In the genomic region with DNA sequence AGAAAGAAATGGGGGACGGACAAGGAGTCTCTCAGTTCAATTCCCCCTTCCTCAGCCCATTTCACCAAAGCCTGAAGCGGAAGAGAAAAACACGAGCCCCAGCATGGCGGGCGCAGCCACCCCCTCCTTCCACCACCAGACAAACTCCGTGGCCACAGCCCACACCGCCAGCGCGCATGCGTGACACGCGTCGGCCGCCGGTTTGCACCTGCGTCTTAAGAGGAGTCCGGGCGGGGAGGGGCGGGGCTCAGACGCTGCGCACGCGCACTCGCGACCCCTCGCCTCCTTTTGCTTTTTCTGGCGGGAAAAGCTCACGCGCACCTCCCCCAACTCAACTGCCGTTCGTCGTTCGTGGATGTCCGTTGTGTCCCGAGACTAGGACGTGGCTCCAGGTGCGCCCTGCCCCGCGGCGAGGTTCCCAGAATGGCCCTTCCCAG, we compare ENCODE assay signal across 8 cellular contexts. TPM values are rescaled to one million over a fixed set of nuclear protein-coding genes. Genes with fewer than 3 reads are reported as not detected.
A peak's percentile ranks its signal among the peaks of the same experiment; 100 is the strongest.
DNase-seq lines count a peak whose midpoint lies in the region; ATAC-seq and TF ChIP-seq lines count a peak whose summit lies in the region.

A gene with protein sequence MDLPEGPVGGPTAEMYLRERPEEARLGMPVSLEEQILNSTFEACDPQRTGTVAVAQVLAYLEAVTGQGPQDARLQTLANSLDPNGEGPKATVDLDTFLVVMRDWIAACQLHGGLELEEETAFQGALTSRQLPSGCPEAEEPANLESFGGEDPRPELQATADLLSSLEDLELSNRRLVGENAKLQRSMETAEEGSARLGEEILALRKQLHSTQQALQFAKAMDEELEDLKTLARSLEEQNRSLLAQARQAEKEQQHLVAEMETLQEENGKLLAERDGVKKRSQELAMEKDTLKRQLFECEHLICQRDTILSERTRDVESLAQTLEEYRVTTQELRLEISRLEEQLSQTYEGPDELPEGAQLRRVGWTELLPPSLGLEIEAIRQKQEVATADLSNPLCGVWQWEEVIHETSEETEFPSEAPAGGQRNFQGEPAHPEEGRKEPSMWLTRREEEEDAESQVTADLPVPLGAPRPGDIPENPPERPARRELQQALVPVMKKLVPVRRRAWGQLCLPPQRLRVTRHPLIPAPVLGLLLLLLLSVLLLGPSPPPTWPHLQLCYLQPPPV (plus strand): TSS at position 314 of the 437 bp plus-strand sequence. CDS start 2,635 bp downstream, outside the sequence.

- H3K9me3 Mint-ChIP-seq in effector memory CD8-positive, alpha-beta T cell, result no peaks in the 10 kb centered on the region

- H3K27ac ChIP-seq in BLaER1, result no peak within 1 kb of the TSS
- peak within 1 kb of the TSS; percentile 96 for H3K27ac ChIP-seq in Karpas-422 (ENCODE audit: low read length)
- no peak within 1 kb of the TSS for H3K27ac ChIP-seq in transverse colon

- H3K4me3 Mint-ChIP-seq in effector memory CD8-positive, alpha-beta T cell, result peak within 1 kb of the TSS; percentile 46 to 49

- H4K20me1 ChIP-seq in BLaER1 (no peaks in the 10 kb centered on the region), Karpas-422 (ENCODE audit: insufficient read depth, low read depth, low read length) (no peaks in the 10 kb centered on the region)

- peak; percentile 42 for ATAC-seq in effector memory CD8-positive, alpha-beta T cell (replicated peaks)
- ATAC-seq in GM21528 (IDR thresholded peaks at IDR 0.05; ENCODE audit: low FRiP score, unreplicated experiment), result no peak
- no peak for ATAC-seq in HG02840 (IDR thresholded peaks at IDR 0.05; ENCODE audit: low FRiP score, unreplicated experiment)

- H3K36me3 Mint-ChIP-seq in effector memory CD8-positive, alpha-beta T cell (ENCODE audit: insufficient read depth), result peaks cover 14% of the 10 kb centered on the region

- WGBS in transverse colon (ENCODE audit: low coverage in 1 of 2), 2 donors, result 73% methylated on average over 40 of the region's 40 CpGs; no CpG with 5 or more reads in 1 of the 2 donors

- no peak for TF ChIP-seq CTCF in transverse colon (IDR thresholded peaks at IDR 0.05)

- H3K9ac ChIP-seq in BLaER1 (no peak within 1 kb of the TSS), Karpas-422 (ENCODE audit: low read length) (peak within 1 kb of the TSS; percentile 75)

- peak within 1 kb of the TSS in 1 of 2 donors; percentile 56 for H3K27ac Mint-ChIP-seq in effector memory CD8-positive, alpha-beta T cell

- intact Hi-C loops in posterior cingulate gyrus (cut with DNase I) (no loop called here), transverse colon (cut with DNase I; ENCODE audit: low total_unique reads) (no loop called here)

- H2AFZ ChIP-seq in Karpas-422 (ENCODE audit: low read length), result no peak within 1 kb of the TSS

- no peak for TF ChIP-seq EP300 in transverse colon (IDR thresholded peaks at IDR 0.05; ENCODE audit: low read depth)

- DNase-seq in Karpas-422 (no peak), posterior cingulate gyrus (peak in 8 of 10 donors; percentile 34 to 92 (median 50)), transverse colon (peak; percentile 78)
- DNase-seq in activated CD4-positive, alpha-beta T cell treated with anti-CD3 and anti-CD28 coated beads, Interleukin-2, amount 50 U/mL, for 4 hours, result peak; percentile 69 to 77
- DNase-seq in effector memory CD8-positive, alpha-beta T cell, result peak; percentile 58 to 77 (median 58)

- H3K36me3 ChIP-seq in BLaER1 (no peaks in the 10 kb centered on the region), Karpas-422 (ENCODE audit: insufficient read depth, low read length) (no peaks in the 10 kb centered on the region), transverse colon (no peaks in the 10 kb centered on the region)

- H3K4me1 Mint-ChIP-seq in effector memory CD8-positive, alpha-beta T cell (ENCODE audit: low read depth in 2 of 2), result peaks cover 8 to 14% of the 10 kb centered on the region in 2 donors

- H3K9me2 ChIP-seq in Karpas-422 (replicated peaks; ENCODE audit: insufficient read depth, low read length), result no peaks in the 10 kb centered on the region

- H3K9me3 ChIP-seq in BLaER1 (peaks cover 8% of the 10 kb centered on the region), Karpas-422 (ENCODE audit: low read length) (peaks cover 4% of the 10 kb centered on the region; the same call in 1 of the 2 replicates), transverse colon (peaks cover 0 to under 1% of the 10 kb centered on the region in 2 donors)

- H3K27me3 ChIP-seq in BLaER1 (peaks cover 5% of the 10 kb centered on the region; the same call in 1 of the 2 replicates), Karpas-422 (ENCODE audit: low read length) (no peaks in the 10 kb centered on the region), transverse colon (no peaks in the 10 kb centered on the region)

- H3K79me2 ChIP-seq in Karpas-422 (ENCODE audit: low read length), result no peaks in the 10 kb centered on the region

- H3K4me2 ChIP-seq in BLaER1 (peak within 1 kb of the TSS; percentile 63), Karpas-422 (ENCODE audit: low read depth, low read length, poor library complexity, severe bottlenecking) (peak within 1 kb of the TSS; percentile 42)

- in situ Hi-C loops in transverse colon (cut with MboI; ENCODE audit: low pct_ligation_motif_present in 1 of 4, low pct_unique_long_range_greater_than_20kb in 1 of 4, low sequenced_read_pairs in 3 of 4), result no loop called here

- TF ChIP-seq POLR2A in transverse colon (IDR thresholded peaks at IDR 0.05), result no peak

- peaks cover 0 to 7% of the 10 kb centered on the region in 2 donors for H3K27me3 Mint-ChIP-seq in effector memory CD8-positive, alpha-beta T cell

- H3K4me3 ChIP-seq in BLaER1, result no peak within 1 kb of the TSS
- H3K4me3 ChIP-seq in Karpas-422 (ENCODE audit: low read length), result no peak within 1 kb of the TSS; the same call in 1 of the 2 replicates
- peak within 1 kb of the TSS in 3 of 4 donors; percentile 7 to 22 (median 12) for H3K4me3 ChIP-seq in transverse colon

- peaks cover 53% of the 10 kb centered on the region for H3K4me1 ChIP-seq in BLaER1
- H3K4me1 ChIP-seq in Karpas-422 (ENCODE audit: low read length), result peaks cover 64% of the 10 kb centered on the region
- peaks cover 0 to 3% (median 0%) of the 10 kb centered on the region in 4 donors for H3K4me1 ChIP-seq in transverse colon

RNA-seq across cellular contexts. Expression of the gene that starts here (rescaled TPM):
- total RNA-seq in Karpas-422 (2014; rRNA removed; shearing (Covaris generic); ENCODE audit: low replicate concordance), result 0.52 and 0.65 TPM in 2 replicates
- not detected for total RNA-seq in transverse colon

Comparison
In these comparisons a context has a peak if more than half of its experiments do, and no peak if none do; other contexts are left out.
1. Peak in DNase-seq and H3K4me3 ChIP-seq in transverse colon; RNA of the gene not detected or under 1 TPM.